ENCODE assay signal across 8 cellular contexts in the genomic region with DNA sequence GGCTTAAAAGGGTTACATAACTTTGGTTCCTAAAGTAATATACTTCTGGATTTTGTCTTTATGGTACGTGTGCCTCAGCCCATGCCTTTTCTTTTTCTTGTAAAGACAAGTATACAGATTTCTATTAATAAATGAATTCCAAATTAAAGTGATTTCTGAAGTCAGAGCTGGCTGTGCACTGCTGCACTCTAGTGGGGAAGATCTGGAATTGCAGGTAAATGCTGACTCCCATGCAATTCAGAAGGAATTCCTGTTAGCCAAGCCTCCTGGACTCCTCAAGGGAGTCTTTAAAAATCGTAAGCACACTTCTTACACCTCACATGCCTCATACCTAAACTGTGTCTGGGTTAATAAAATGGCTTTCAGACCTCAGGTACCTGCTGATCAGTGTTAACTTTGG.
DNase-seq lines count a peak whose midpoint lies in the region; ATAC-seq, FAIRE-seq and TF ChIP-seq lines count a peak whose summit lies in the region.

No MANE protein-coding gene starts in this region.

- peak; percentile 62 for DNase-seq in ELF-1 (ENCODE audit: low read depth, low spot score)
- DNase-seq in OCI-LY7 (ENCODE audit: low spot score), result peak; percentile 9
- peak; percentile 33 for DNase-seq in fibroblast of pulmonary artery (ENCODE audit: low read depth)
- no peak for DNase-seq in left lobe of liver (ENCODE audit: low spot score)
- no peak for DNase-seq in hypothalamus (lab: John Stamatoyannopoulos, UW)
- no peak for DNase-seq in GM12892 (ENCODE audit: insufficient read length)

- peaks cover 6% of the 10 kb centered on the region; the same call in 1 of the 2 replicates for H3K9me3 ChIP-seq in OCI-LY7 (ENCODE audit: low read length)

- intact Hi-C loops in OCI-LY7 (cut with micrococcal nuclease; ENCODE audit: unreplicated experiment), result no loop called here

- no peaks in the 10 kb centered on the region for H3K4me1 ChIP-seq in OCI-LY7 (ENCODE audit: insufficient read depth, low read length, poor library complexity, severe bottlenecking)

- no peak overlapping the region for H3K27ac ChIP-seq in 22Rv1
- no peak overlapping the region for H3K27ac ChIP-seq in OCI-LY7 (ENCODE audit: low read depth, low read length, poor library complexity, severe bottlenecking)

- H2AFZ ChIP-seq in OCI-LY7 (ENCODE audit: low read length), result no peak overlapping the region

- TF ChIP-seq CTCF in 22Rv1 (IDR thresholded peaks at IDR 0.05) (peak; percentile 79), OCI-LY7 (conservative IDR thresholded peaks at IDR 0.05; ENCODE audit: low read length) (peak; percentile 91), fibroblast of pulmonary artery (IDR thresholded peaks at IDR 0.05; ENCODE audit: low read length, missing control alignments) (peak; percentile 60)

- ATAC-seq in GM18873 (IDR thresholded peaks at IDR 0.05; ENCODE audit: low FRiP score, unreplicated experiment) (no peak), left lobe of liver (no peak)

- no peaks in the 10 kb centered on the region; the same call in 1 of the 2 replicates for H3K36me3 ChIP-seq in OCI-LY7 (ENCODE audit: insufficient read depth, low read length)

- TF ChIP-seq POLR2A in GM12892 (IDR thresholded peaks at IDR 0.05; ENCODE audit: low read depth, low read length), result no peak

- BruUV-seq in OCI-LY7 (replicated peaks; lab: Mats Ljungman, UMichigan), result no TSS peak

- no peak overlapping the region for H3K4me2 ChIP-seq in OCI-LY7 (ENCODE audit: low read length)

- no peaks in the 10 kb centered on the region for H4K20me1 ChIP-seq in OCI-LY7 (ENCODE audit: insufficient read depth, low read length)

- H3K79me2 ChIP-seq in OCI-LY7 (ENCODE audit: insufficient read depth, low read depth, low read length), result no peaks in the 10 kb centered on the region

- POLR2A ChIA-PET in OCI-LY7 (lab: Charles Lee), result no interaction called here

- H3K9me2 ChIP-seq in OCI-LY7 (ENCODE audit: insufficient read depth, low read length), result no peaks in the 10 kb centered on the region

- FAIRE-seq in GM12892 (lab: Jason Lieb, UNC), result no peak

- H3K4me3 ChIP-seq in OCI-LY7 (ENCODE audit: low read depth, low read length, poor library complexity, severe bottlenecking), result no peak overlapping the region
- H3K4me3 ChIP-seq in fibroblast of pulmonary artery (replicated peaks; ENCODE audit: low read depth, low read length), result no peak overlapping the region

- CTCF ChIA-PET in OCI-LY7 (lab: Charles Lee; ENCODE audit: unreplicated experiment), result no interaction called here

Comparison
In these comparisons a context has a peak if more than half of its experiments do, and no peak if none do; other contexts are left out.
1. DNase-seq: peak in ELF-1 (single experiment), OCI-LY7 (single experiment) and fibroblast of pulmonary artery (single experiment); none in left lobe of liver (single experiment), hypothalamus (0 of 51) and GM12892 (single experiment).
2. Peak in every context shown above with its lines, with median percentiles within 50 percentile points of each other: CTCF ChIP-seq.